In genomic region chr13:77381059-77381458, GRCh38 we compare ENCODE assay signal across 29 cellular contexts.
"Had no signal": no experiment of that assay in that cellular context is flagged by ENCODE, and none has a peak within 500 bp of the region (broad histone marks: within the 10 kb centered on the region; RNA-seq: fewer than 3 reads in every experiment).

No MANE protein-coding gene starts in this region.

- H3K4me3 ChIP-seq: stomach, suprapubic skin, testis, thoracic aorta, thyroid gland, tibial artery, tibial nerve, transverse colon, upper lobe of left lung, upper lobe of right lung, uterus, vagina had no signal

- H3K4me3 Mint-ChIP-seq: stimulated activated effector memory CD8-positive, alpha-beta T cell treated with anti-CD3 and anti-CD28 coated beads, Interleukin-12 subunit alpha, Interleukin-12 subunit beta, amount 100 ng/mL, for 72 hours; stimulated activated memory B cell treated with anti-CD40 and anti-IgM and Interleukin-4, amounts not matched to agents 10 μg/mL and 1 μg/mL and 100 μg/mL, for 72 hours; stimulated activated naive B cell treated with anti-CD40 and anti-IgM and Interleukin-4, amounts not matched to agents 10 μg/mL and 1 μg/mL and 100 μg/mL, for 72 hours; stimulated activated naive CD8-positive, alpha-beta T cell treated with anti-CD3 and anti-CD28 coated beads, Interleukin-15, amount 100 ng/mL, for 72 hours; stimulated activated naive CD8-positive, alpha-beta T cell treated with anti-CD3 and anti-CD28 coated beads, Interleukin-15, Interleukin-2, amounts not matched to agents 100 ng/mL and 50 ng/mL, for 24 hours; type B pancreatic cell had no signal

- DNase-seq: stimulated activated CD4-positive, alpha-beta T cell treated with anti-CD3 and anti-CD28 coated beads, Interleukin-2, amount 100 ng/mL, for 48 hours; stimulated activated CD4-positive, alpha-beta T cell treated with anti-CD3 and anti-CD28 coated beads, Interleukin-4, amount 100 ng/mL, for 1 hour; stimulated activated CD4-positive, alpha-beta T cell treated with anti-CD3 and anti-CD28 coated beads, Interleukin-4, amount 100 ng/mL, for 24 hours; stimulated activated CD4-positive, alpha-beta T cell treated with anti-CD3 and anti-CD28 coated beads, Interleukin-4, amount 100 ng/mL, for 4 hours; stimulated activated CD8-positive, alpha-beta memory T cell treated with anti-CD3 and anti-CD28 coated beads, Interleukin-4, amount 100 ng/mL, for 48 hours; stimulated activated naive B cell treated with anti-CD40 and anti-IgM and Interleukin-4, amounts not matched to agents 10 μg/mL and 1 μg/mL and 100 μg/mL, for 72 hours; stimulated activated naive CD4-positive, alpha-beta T cell; stimulated activated naive CD4-positive, alpha-beta T cell treated with Interleukin-2 at 50 U/mL for 16 hours; stimulated activated naive CD8-positive, alpha-beta T cell treated with anti-CD3 and anti-CD28 coated beads, Interleukin-15, amount 100 ng/mL, for 72 hours; stimulated activated naive CD8-positive, alpha-beta T cell treated with anti-CD3 and anti-CD28 coated beads, Interleukin-15, Interleukin-2, amounts not matched to agents 100 U/mL and 50 U/mL, for 24 hours; stomach; substantia nigra; testis; thyroid gland; tibial artery; transverse colon; trophoblast cell; upper lobe of left lung; upper lobe of right lung; uterus had no signal

- H3K27me3 ChIP-seq: stomach, suprapubic skin, testis, thyroid gland, tibial artery, tibial nerve, transverse colon, upper lobe of left lung, upper lobe of right lung, uterus, vagina had no signal

- H3K4me1 Mint-ChIP-seq: stimulated activated effector memory CD8-positive, alpha-beta T cell treated with anti-CD3 and anti-CD28 coated beads, Interleukin-12 subunit alpha, Interleukin-12 subunit beta, amount 100 ng/mL, for 72 hours had no signal

- H3K27me3 Mint-ChIP-seq: stimulated activated memory B cell treated with anti-CD40 and anti-IgM and Interleukin-4, amounts not matched to agents 10 μg/mL and 1 μg/mL and 100 μg/mL, for 72 hours; stimulated activated naive B cell treated with anti-CD40 and anti-IgM and Interleukin-4, amounts not matched to agents 10 μg/mL and 1 μg/mL and 100 μg/mL, for 72 hours; stimulated activated naive CD8-positive, alpha-beta T cell treated with anti-CD3 and anti-CD28 coated beads, Interleukin-15, amount 100 ng/mL, for 72 hours; type B pancreatic cell had no signal

- H3K9me3 Mint-ChIP-seq: stimulated activated effector memory CD8-positive, alpha-beta T cell treated with anti-CD3 and anti-CD28 coated beads, Interleukin-12 subunit alpha, Interleukin-12 subunit beta, amount 100 ng/mL, for 72 hours; stimulated activated memory B cell treated with anti-CD40 and anti-IgM and Interleukin-4, amounts not matched to agents 10 μg/mL and 1 μg/mL and 100 μg/mL, for 72 hours; stimulated activated naive B cell treated with anti-CD40 and anti-IgM and Interleukin-4, amounts not matched to agents 10 μg/mL and 1 μg/mL and 100 μg/mL, for 72 hours; stimulated activated naive CD8-positive, alpha-beta T cell treated with anti-CD3 and anti-CD28 coated beads, Interleukin-15, amount 100 ng/mL, for 72 hours; stimulated activated naive CD8-positive, alpha-beta T cell treated with anti-CD3 and anti-CD28 coated beads, Interleukin-15, Interleukin-2, amounts not matched to agents 100 ng/mL and 50 ng/mL, for 24 hours had no signal

- FAIRE-seq: urothelium cell line had no signal

- H3K9me3 ChIP-seq: suprapubic skin, testis, thoracic aorta, thyroid gland, tibial artery, tibial nerve, transverse colon, upper lobe of left lung, upper lobe of right lung, uterus, vagina had no signal

- H3K4me1 ChIP-seq: stomach, testis, thyroid gland, transverse colon, upper lobe of left lung, upper lobe of right lung, uterus had no signal

- H3K36me3 ChIP-seq: stomach, suprapubic skin, thoracic aorta, thyroid gland, tibial artery, tibial nerve, transverse colon, upper lobe of left lung, upper lobe of right lung, uterus, vagina had no signal

- H3K27ac ChIP-seq: stomach, suprapubic skin, testis, thoracic aorta, thyroid gland, tibial artery, tibial nerve, transverse colon, upper lobe of left lung, upper lobe of right lung, uterus, vagina had no signal

- ATAC-seq: stimulated activated effector memory CD8-positive, alpha-beta T cell treated with anti-CD3 and anti-CD28 coated beads, Interleukin-12 subunit alpha, Interleukin-12 subunit beta, amount 100 ng/mL, for 72 hours; stimulated activated memory B cell treated with anti-CD40 and anti-IgM and Interleukin-4, amounts not matched to agents 10 μg/mL and 1 μg/mL and 100 μg/mL, for 72 hours; stimulated activated naive B cell treated with anti-CD40 and anti-IgM and Interleukin-4, amounts not matched to agents 10 μg/mL and 1 μg/mL and 100 μg/mL, for 72 hours; stimulated activated naive CD8-positive, alpha-beta T cell treated with anti-CD3 and anti-CD28 coated beads, Interleukin-15, amount 100 ng/mL, for 72 hours; stimulated activated naive CD8-positive, alpha-beta T cell treated with anti-CD3 and anti-CD28 coated beads, Interleukin-15, Interleukin-2, amounts not matched to agents 100 U/mL and 50 U/mL, for 24 hours; upper lobe of right lung had no signal

- H3K27ac Mint-ChIP-seq: stimulated activated effector memory CD8-positive, alpha-beta T cell treated with anti-CD3 and anti-CD28 coated beads, Interleukin-12 subunit alpha, Interleukin-12 subunit beta, amount 100 ng/mL, for 72 hours; stimulated activated memory B cell treated with anti-CD40 and anti-IgM and Interleukin-4, amounts not matched to agents 10 μg/mL and 1 μg/mL and 100 μg/mL, for 72 hours; stimulated activated naive B cell treated with anti-CD40 and anti-IgM and Interleukin-4, amounts not matched to agents 10 μg/mL and 1 μg/mL and 100 μg/mL, for 72 hours; stimulated activated naive CD8-positive, alpha-beta T cell treated with anti-CD3 and anti-CD28 coated beads, Interleukin-15, amount 100 ng/mL, for 72 hours; stimulated activated naive CD8-positive, alpha-beta T cell treated with anti-CD3 and anti-CD28 coated beads, Interleukin-15, Interleukin-2, amounts not matched to agents 100 ng/mL and 50 ng/mL, for 24 hours; type B pancreatic cell had no signal

- H3K36me3 Mint-ChIP-seq: stimulated activated effector memory CD8-positive, alpha-beta T cell treated with anti-CD3 and anti-CD28 coated beads, Interleukin-12 subunit alpha, Interleukin-12 subunit beta, amount 100 ng/mL, for 72 hours; stimulated activated memory B cell treated with anti-CD40 and anti-IgM and Interleukin-4, amounts not matched to agents 10 μg/mL and 1 μg/mL and 100 μg/mL, for 72 hours; type B pancreatic cell had no signal
